Comparison of ENCODE assay signal across 31 cellular contexts in the genomic region with DNA sequence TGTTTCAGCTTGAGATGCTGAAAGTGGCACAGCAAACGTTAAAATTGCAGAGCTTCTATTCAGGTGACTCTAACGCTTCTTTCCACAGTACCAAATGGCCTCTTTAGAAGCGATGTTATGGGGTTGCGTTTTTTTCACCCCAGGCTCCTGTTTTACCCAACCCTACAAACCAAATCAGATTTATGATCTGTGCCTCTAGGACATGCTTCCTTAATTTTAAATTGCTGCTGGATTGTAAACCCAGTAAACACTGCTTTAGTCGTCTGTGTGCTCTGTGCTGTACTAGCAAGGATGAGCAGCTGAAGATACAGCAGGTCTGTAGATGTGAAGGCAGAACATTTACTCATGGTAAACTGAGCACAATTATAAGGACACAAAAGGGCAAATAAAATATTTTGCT. TPM values are rescaled to one million over a fixed set of nuclear protein-coding genes. Genes with fewer than 3 reads are reported as not detected.
"Had no signal": no experiment of that assay in that cellular context is flagged by ENCODE, and none has a peak within 500 bp of the region (broad histone marks: within the 10 kb centered on the region; RNA-seq: fewer than 3 reads in every experiment).

No MANE protein-coding gene starts in this region.

- H2AFZ ChIP-seq: PC-9 had no signal

- FAIRE-seq: RCC 7860 had no signal

- DNase-seq: Kasumi-1, KG1, MM.1S, MV-4-11, NCI-H1092, NCI-H1105, NCI-H1417 treated with DMSO at 0.1 percent for 48 hours, NCI-H1436 treated with DMSO at 0.1 percent for 48 hours, NCI-H1694 treated with DMSO at 0.1 percent for 48 hours, NCI-H187 treated with DMSO at 0.1 percent for 48 hours, NCI-H2029 treated with DMSO at 0.1 percent for 48 hours, NCI-H2081 treated with DMSO at 0.1 percent for 48 hours, NCI-H2107, NCI-H2171, NCI-H226, NCI-H510A treated with DMSO at 0.1 percent for 48 hours, NCI-H524 treated with DMSO at 0.1 percent for 48 hours, NCI-H526 treated with DMSO at 0.1 percent for 48 hours, NCI-H774, PC-9, SHP77, SIG-M5, SJCRH30, T-cell had no signal

- H3K27ac ChIP-seq: PC-9, RWPE1, SJCRH30, SK-N-MC had no signal

- H3K4me3 ChIP-seq: PC-9, SJCRH30, SK-N-MC had no signal

- H3K9me3 ChIP-seq: SJCRH30 had no signal

- H3K36me3 ChIP-seq: SJCRH30 had no signal

- H3K4me2 ChIP-seq: PC-9 had no signal

- H3K4me1 ChIP-seq: SJCRH30 had no signal

- ATAC-seq: Panc1, Right ventricle myocardium inferior, T-cell had no signal

RNA-seq across cellular contexts. Expression of a gene that starts 13.0 kb away (rescaled TPM):
- total RNA-seq: OCI-LY7; SJCRH30; T-cell; T-helper 1 cell treated with Interleukin-12 subunit alpha and Interleukin-12 subunit beta and Interleukin-4 antibody, amounts not matched to agents 30 ng/mL and 1 ng/mL, for 36 hours had no signal
